In genomic region chr13:33284016-33284415, GRCh38 we compare ENCODE assay signal across 12 cellular contexts. TPM values are rescaled to one million over a fixed set of nuclear protein-coding genes. Genes with fewer than 3 reads are reported as not detected.
DNase-seq lines count a peak whose midpoint lies in the region; ATAC-seq and TF ChIP-seq lines count a peak whose summit lies in the region.
"Had no signal": no experiment of that assay in that cellular context is flagged by ENCODE, and none has a peak within 500 bp of the region (broad histone marks: within the 10 kb centered on the region; RNA-seq: fewer than 3 reads in every experiment).

No MANE protein-coding gene starts in this region.

- H3K27me3 Mint-ChIP-seq in stimulated activated naive B cell treated with anti-CD40 and anti-IgM and Interleukin-4, amounts not matched to agents 10 μg/mL and 1 μg/mL and 100 μg/mL, for 72 hours = peaks cover 26 to 35% of the 10 kb centered on the region in 2 donors
- H3K27me3 Mint-ChIP-seq in activated naive CD4-positive, alpha-beta T cell treated with anti-CD3 and anti-CD28 coated beads, Interleukin-2, amount 10 ng/mL, durations not matched to agents 7 days and 5 days = peaks cover 32% of the 10 kb centered on the region

- H3K4me1 Mint-ChIP-seq in stimulated activated naive B cell treated with anti-CD40 and anti-IgM and Interleukin-4, amounts not matched to agents 10 μg/mL and 1 μg/mL and 100 μg/mL, for 72 hours = peaks cover 10 to 18% of the 10 kb centered on the region in 2 donors
- peaks cover 17% of the 10 kb centered on the region for H3K4me1 Mint-ChIP-seq in activated naive CD4-positive, alpha-beta T cell treated with anti-CD3 and anti-CD28 coated beads, Interleukin-2, amount 10 ng/mL, durations not matched to agents 7 days and 5 days

- no peaks in the 10 kb centered on the region for H3K9me3 Mint-ChIP-seq in stimulated activated naive B cell treated with anti-CD40 and anti-IgM and Interleukin-4, amounts not matched to agents 10 μg/mL and 1 μg/mL and 100 μg/mL, for 72 hours
- H3K9me3 Mint-ChIP-seq in activated naive CD4-positive, alpha-beta T cell treated with anti-CD3 and anti-CD28 coated beads, Interleukin-2, amount 10 ng/mL, durations not matched to agents 7 days and 5 days = no peaks in the 10 kb centered on the region

- H3K27me3 ChIP-seq in smooth muscle cell (ENCODE audit: low read depth) = no peaks in the 10 kb centered on the region

- CTCF ChIA-PET in activated naive CD4-positive, alpha-beta T cell treated with anti-CD3 and anti-CD28 coated beads, Interleukin-2, amount 10 ng/mL, durations not matched to agents 7 days and 5 days (lab: Charles Lee) = no interaction called here

- no peaks in the 10 kb centered on the region for H3K36me3 ChIP-seq in smooth muscle cell (ENCODE audit: low read depth)

- no peaks in the 10 kb centered on the region for H4K20me1 ChIP-seq in smooth muscle cell (ENCODE audit: low read depth)

- 95% methylated on average over 1 of the region's 1 CpG for WGBS in smooth muscle cell (ENCODE audit: low lambda C conversion rate)

- no peak overlapping the region for H3K27ac Mint-ChIP-seq in stimulated activated naive B cell treated with anti-CD40 and anti-IgM and Interleukin-4, amounts not matched to agents 10 μg/mL and 1 μg/mL and 100 μg/mL, for 72 hours
- H3K27ac Mint-ChIP-seq in activated naive CD4-positive, alpha-beta T cell treated with anti-CD3 and anti-CD28 coated beads, Interleukin-2, amount 10 ng/mL, durations not matched to agents 7 days and 5 days = no peak overlapping the region

- no peaks in the 10 kb centered on the region for H3K9me3 ChIP-seq in smooth muscle cell (replicated peaks; ENCODE audit: low read depth)

- DNase-seq in HT1080 (ENCODE audit: low read depth) (peak; percentile 47), cardiac fibroblast (ENCODE audit: low read depth in 2 of 2) (peak; percentile 69 to 75), kidney glomerular epithelial cell (lab: John Stamatoyannopoulos, UW) (peak; percentile 63), smooth muscle cell (lab: John Stamatoyannopoulos, UW; ENCODE audit: unreplicated experiment) (no peak)
- DNase-seq in stimulated activated naive B cell treated with anti-CD40 and anti-IgM and Interleukin-4, amounts not matched to agents 10 μg/mL and 1 μg/mL and 100 μg/mL, for 72 hours = no peak
- DNase-seq in activated naive CD4-positive, alpha-beta T cell treated with anti-CD3 and anti-CD28 coated beads, Interleukin-2, amount 10 ng/mL, durations not matched to agents 7 days and 5 days = no peak
- DNase-seq in stimulated activated CD4-positive, alpha-beta T cell treated with anti-CD3 and anti-CD28 coated beads, Interleukin-1b, Interleukin-23, amount 100 ng/mL, for 48 hours = no peak
- DNase-seq: activated T-cell treated with anti-CD3 and anti-CD28 coated beads, Interleukin-2, amount 50 U/mL, for 1 hour; erythroblast; NCI-H1417 treated with DMSO at 0.1 percent for 48 hours; stimulated activated CD4-positive, alpha-beta T cell treated with anti-CD3 and anti-CD28 coated beads, Interleukin-15, amount 100 ng/mL, for 24 hours had no signal

- H3K36me3 Mint-ChIP-seq in stimulated activated naive B cell treated with anti-CD40 and anti-IgM and Interleukin-4, amounts not matched to agents 10 μg/mL and 1 μg/mL and 100 μg/mL, for 72 hours = no peaks in the 10 kb centered on the region
- no peaks in the 10 kb centered on the region for H3K36me3 Mint-ChIP-seq in activated naive CD4-positive, alpha-beta T cell treated with anti-CD3 and anti-CD28 coated beads, Interleukin-2, amount 10 ng/mL, durations not matched to agents 7 days and 5 days

- no peak overlapping the region for H3K4me3 Mint-ChIP-seq in stimulated activated naive B cell treated with anti-CD40 and anti-IgM and Interleukin-4, amounts not matched to agents 10 μg/mL and 1 μg/mL and 100 μg/mL, for 72 hours
- no peak overlapping the region for H3K4me3 Mint-ChIP-seq in activated naive CD4-positive, alpha-beta T cell treated with anti-CD3 and anti-CD28 coated beads, Interleukin-2, amount 10 ng/mL, durations not matched to agents 7 days and 5 days

- TF ChIP-seq CTCF in cardiac fibroblast (IDR thresholded peaks at IDR 0.05; ENCODE audit: low read depth, low read length) (no peak), smooth muscle cell (IDR thresholded peaks at IDR 0.05; ENCODE audit: borderline replicate concordance, insufficient read depth, poor library complexity, severe bottlenecking) (no peak)

- no peak overlapping the region for H2AFZ ChIP-seq in smooth muscle cell (ENCODE audit: low read depth)

- peaks cover 30% of the 10 kb centered on the region for H3F3A ChIP-seq in smooth muscle cell (ENCODE audit: low read depth)

- peak overlapping the region; percentile 93 for H3K4me2 ChIP-seq in smooth muscle cell

- H3K79me2 ChIP-seq in smooth muscle cell (ENCODE audit: low read depth) = peaks cover 42% of the 10 kb centered on the region

- peaks cover 26% of the 10 kb centered on the region for H3K4me1 ChIP-seq in smooth muscle cell (ENCODE audit: low read depth)

- H3K4me3 ChIP-seq in cardiac fibroblast (replicated peaks in 1 of 2; ENCODE audit: low read depth in 2 of 2, low read length in 2 of 2) (peak overlapping the region; percentile 68 to 81), smooth muscle cell (peak overlapping the region; percentile 71)

- H3K9ac ChIP-seq in smooth muscle cell (ENCODE audit: low read depth) = peak overlapping the region; percentile 97

- no peak for ATAC-seq in stimulated activated naive B cell treated with anti-CD40 and anti-IgM and Interleukin-4, amounts not matched to agents 10 μg/mL and 1 μg/mL and 100 μg/mL, for 72 hours (replicated peaks)
- ATAC-seq in esophagus mucosa = no peak

- peak overlapping the region; percentile 99 for H3K27ac ChIP-seq in smooth muscle cell (ENCODE audit: low read depth)

RNA-seq across cellular contexts. Expression of gene STARD13, which starts 1.5 kb away (rescaled TPM):
- 9.6 and 11.2 TPM in 2 replicates for total RNA-seq in HT1080 (2014; rRNA removed; shearing (Covaris generic))
- polyA plus RNA-seq in HT1080 (2015; cell fraction: cytosol; rRNA removed) = 11.2 and 11.6 TPM in 2 replicates
- 35.1 and 36.8 TPM in 2 replicates for polyA plus RNA-seq in HT1080 (2015; cell fraction: nucleus; rRNA removed)
- total RNA-seq in smooth muscle cell (18.8 and 19.0 TPM in 2 replicates), esophagus mucosa (2.3 TPM)
- polyA plus RNA-seq in smooth muscle cell = 12.4 and 15.2 TPM in 2 replicates

Comparison
In these comparisons a context has a peak if more than half of its experiments do, and no peak if none do; other contexts are left out.
1. DNase-seq: peak in HT1080 (single experiment), cardiac fibroblast (2 of 2) and kidney glomerular epithelial cell (single experiment); none in smooth muscle cell (single experiment), stimulated activated naive B cell treated with anti-CD40 and anti-IgM and Interleukin-4, amounts not matched to agents 10 μg/mL and 1 μg/mL and 100 μg/mL, for 72 hours (single experiment), activated naive CD4-positive, alpha-beta T cell treated with anti-CD3 and anti-CD28 coated beads, Interleukin-2, amount 10 ng/mL, durations not matched to agents 7 days and 5 days (single experiment) and stimulated activated CD4-positive, alpha-beta T cell treated with anti-CD3 and anti-CD28 coated beads, Interleukin-1b, Interleukin-23, amount 100 ng/mL, for 48 hours (single experiment).